Comparison of ENCODE assay signal across 10 cellular contexts in the genomic region with DNA sequence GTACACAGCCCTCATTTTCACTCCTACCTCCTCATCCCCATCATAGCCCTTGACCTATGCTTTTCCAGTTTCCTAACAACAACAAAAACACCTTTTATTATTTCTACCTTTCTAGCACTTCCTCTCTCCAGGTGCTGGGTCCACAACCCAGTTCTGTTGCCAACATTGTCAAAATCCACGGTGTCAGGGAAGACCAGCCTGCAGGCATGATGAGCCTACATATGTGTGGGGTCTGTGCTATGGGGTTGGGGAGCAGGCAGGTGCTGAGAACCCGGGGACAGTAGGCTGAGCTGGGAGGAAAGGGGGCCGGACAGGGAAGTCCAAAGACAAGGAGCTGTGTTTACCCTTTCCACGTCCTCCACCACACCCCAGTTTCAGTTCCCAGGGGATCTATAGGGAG. TPM values are rescaled to one million over a fixed set of nuclear protein-coding genes. Genes with fewer than 3 reads are reported as not detected.
DNase-seq lines count a peak whose midpoint lies in the region; ATAC-seq, FAIRE-seq and TF ChIP-seq lines count a peak whose summit lies in the region.
"Had no signal": no experiment of that assay in that cellular context is flagged by ENCODE, and none has a peak within 500 bp of the region (broad histone marks: within the 10 kb centered on the region; RNA-seq: fewer than 3 reads in every experiment).

No MANE protein-coding gene starts in this region.

- TF ChIP-seq CTCF in left ventricle myocardium inferior (IDR thresholded peaks at IDR 0.05; ENCODE audit: borderline replicate concordance) (no peak), bronchial epithelial cell (IDR thresholded peaks at IDR 0.05; ENCODE audit: insufficient read depth, low read length, severe bottlenecking) (no peak)

- H3K27me3 ChIP-seq in left ventricle myocardium inferior (ENCODE audit: low read depth), result no peaks in the 10 kb centered on the region
- H3K27me3 ChIP-seq in bronchial epithelial cell (ENCODE audit: control insufficient read depth, insufficient read depth, low read length), result no peaks in the 10 kb centered on the region
- H3K27me3 ChIP-seq in mucosa of rectum (ENCODE audit: control insufficient read depth in 2 of 2, insufficient read depth in 2 of 2, low read length in 2 of 2), result peaks cover 0 to 3% of the 10 kb centered on the region in 2 donors

- FAIRE-seq in bronchial epithelial cell (lab: Jason Lieb, UNC), result no peak
- FAIRE-seq in RCC 7860 (lab: Jason Lieb, UNC), result no peak
- FAIRE-seq: endometrium had no signal

- H3K27ac ChIP-seq in left ventricle myocardium inferior (replicated peaks) (peak overlapping the region; percentile 89), mucosa of rectum (ENCODE audit: low read depth in 2 of 2, low read length in 2 of 2) (no peak overlapping the region)

- peak overlapping the region; percentile 85 for H3K4me3 ChIP-seq in left ventricle myocardium inferior
- peak overlapping the region; percentile 86 for H3K4me3 ChIP-seq in bronchial epithelial cell (ENCODE audit: low read depth, low read length)
- peak overlapping the region; percentile 89 to 96 for H3K4me3 ChIP-seq in mucosa of rectum (ENCODE audit: low read length in 2 of 2)

- H3K36me3 ChIP-seq in left ventricle myocardium inferior (peaks cover 32% of the 10 kb centered on the region), bronchial epithelial cell (ENCODE audit: control insufficient read depth, insufficient read depth, low read length) (peaks cover 19% of the 10 kb centered on the region), mucosa of rectum (ENCODE audit: control insufficient read depth in 2 of 2, insufficient read depth in 2 of 2, low read length in 2 of 2) (peaks cover 23 to 28% of the 10 kb centered on the region in 2 donors)

- peak overlapping the region; percentile 86 to 89 for H3K9ac ChIP-seq in mucosa of rectum (ENCODE audit: low read depth in 1 of 2, low read length in 2 of 2)

- ATAC-seq in left cardiac atrium (no peak), HG03354 (IDR thresholded peaks at IDR 0.05; ENCODE audit: poor library complexity, severe bottlenecking, unreplicated experiment) (no peak), HG02970 (IDR thresholded peaks at IDR 0.05; ENCODE audit: low FRiP score, unreplicated experiment) (no peak)

- H3K9me3 ChIP-seq in left ventricle myocardium inferior (replicated peaks) (no peaks in the 10 kb centered on the region), mucosa of rectum (ENCODE audit: control insufficient read depth in 2 of 2, low read length in 2 of 2) (no peaks in the 10 kb centered on the region)

- DNase-seq in left ventricle myocardium inferior, result no peak
- no peak for DNase-seq in left cardiac atrium
- DNase-seq in bronchial epithelial cell (ENCODE audit: low read depth), result no peak
- no peak for DNase-seq in NCI-H128 (lab: John Stamatoyannopoulos, UW; ENCODE audit: unreplicated experiment)
- DNase-seq in RCC 7860 (ENCODE audit: low spot score), result no peak

- H3K4me1 ChIP-seq in left ventricle myocardium inferior, result peaks cover 33% of the 10 kb centered on the region
- peaks cover 11 to 15% of the 10 kb centered on the region in 2 donors for H3K4me1 ChIP-seq in mucosa of rectum (ENCODE audit: control insufficient read depth in 2 of 2, insufficient read depth in 2 of 2, low read length in 2 of 2)

- intact Hi-C loops in left ventricle myocardium inferior (cut with micrococcal nuclease), result loop anchor here (5.0 kb wide), 1 partner anchor 319 kb away; no protein-coding TSS in a partner anchor
- intact Hi-C loops in left cardiac atrium (cut with DNase I), result loop anchor here in 1 of 2 donors (10.0 kb wide), 1 partner anchor 436 kb away; no protein-coding TSS in a partner anchor

RNA-seq across cellular contexts. Expression of gene ZPR1, which starts 0.7 kb away (rescaled TPM):
- total RNA-seq in left ventricle myocardium inferior (26.4 TPM), left cardiac atrium (10 to 100 TPM; 23.0 to 33.9 TPM), bronchial epithelial cell (50.1 and 74.2 TPM in 2 replicates)

RNA-seq across cellular contexts. Expression of gene APOA5, which starts 3.1 kb away (rescaled TPM):
- not detected for total RNA-seq in left ventricle myocardium inferior
- not detected for total RNA-seq in left cardiac atrium
- not detected in 2 replicates for total RNA-seq in bronchial epithelial cell
- total RNA-seq: HT1080 had no signal

RNA-seq across cellular contexts. Expression of gene BUD13, which starts 15.7 kb away (rescaled TPM):
- total RNA-seq in left ventricle myocardium inferior (7.1 TPM), left cardiac atrium (1 to 10 TPM; 8.1 to 8.2 TPM), bronchial epithelial cell (12.4 and 14.2 TPM in 2 replicates)

RNA-seq across cellular contexts. Expression of gene APOA4, which starts 34.6 kb away (rescaled TPM):
- not detected for total RNA-seq in left ventricle myocardium inferior
- not detected for total RNA-seq in left cardiac atrium
- not detected in 2 replicates for total RNA-seq in bronchial epithelial cell
- total RNA-seq: HT1080 had no signal

RNA-seq across cellular contexts. Expression of gene APOC3, which starts 41.2 kb away (rescaled TPM):
- total RNA-seq in left ventricle myocardium inferior, result not detected
- total RNA-seq in left cardiac atrium, result not detected
- not detected in 2 replicates for total RNA-seq in bronchial epithelial cell
- total RNA-seq: HT1080 had no signal
